20 cellular contexts compared by ENCODE assay signal in genomic region chr6:140729521-140729920, GRCh38.
"Had no signal": no experiment of that assay in that cellular context is flagged by ENCODE, and none has a peak within 500 bp of the region (broad histone marks: within the 10 kb centered on the region; RNA-seq: fewer than 3 reads in every experiment).

No MANE protein-coding gene starts in this region.

- H3K9me2 ChIP-seq: SK-N-SH had no signal

- H3K36me3 ChIP-seq: MG63 had no signal

- H3K27ac ChIP-seq: RWPE1 had no signal

- H3K4me2 ChIP-seq: SK-N-SH had no signal

- H3K4me3 ChIP-seq: MG63 had no signal

- H3K27me3 ChIP-seq: MG63 had no signal

- DNase-seq: Karpas-422, KG1, MG63, NCI-H1092 treated with DMSO at 0.1 percent for 48 hours, NCI-H1417, NCI-H1436 treated with DMSO at 0.1 percent for 48 hours, NCI-H1694, NCI-H187 treated with DMSO at 0.1 percent for 48 hours, NCI-H2029 treated with DMSO at 0.1 percent for 48 hours, NCI-H2171 treated with DMSO at 0.1 percent for 48 hours, NCI-H345, NCI-H446 treated with DMSO at 0.1 percent for 48 hours, NCI-H510A treated with DMSO at 0.1 percent for 48 hours, NCI-H526, PC-3, SHP77, SK-N-SH, SW 1271, T-cell had no signal
